8 cellular contexts compared by ENCODE assay signal in genomic region chr1:6603851-6604558, GRCh38. TPM values are rescaled to one million over a fixed set of nuclear protein-coding genes. Genes with fewer than 3 reads are reported as not detected.
A peak's percentile ranks its signal among the peaks of the same experiment; 100 is the strongest.
DNase-seq lines count a peak whose midpoint lies in the region; ATAC-seq and TF ChIP-seq lines count a peak whose summit lies in the region.

No MANE protein-coding gene starts in this region.

- H3K27ac Mint-ChIP-seq in stimulated activated naive CD8-positive, alpha-beta T cell treated with anti-CD3 and anti-CD28 coated beads, Interleukin-15, amount 100 ng/mL, for 72 hours, result peak overlapping the region; percentile 96 to 97

- peaks cover 44% of the 10 kb centered on the region for H3K4me1 ChIP-seq in DOHH2 (ENCODE audit: control insufficient read depth, low read length)
- H3K4me1 ChIP-seq in colonic mucosa, result peaks cover 5% of the 10 kb centered on the region
- H3K4me1 ChIP-seq in left lung, result peaks cover 23 to 41% of the 10 kb centered on the region in 2 donors

- H3K27me3 ChIP-seq in DOHH2 (ENCODE audit: control insufficient read depth, low read length) (peaks cover 43% of the 10 kb centered on the region), colonic mucosa (no peaks in the 10 kb centered on the region), left lung (no peaks in the 10 kb centered on the region)

- peak overlapping the region; percentile 93 for H3K4me2 ChIP-seq in DOHH2 (ENCODE audit: low read length)

- H3F3A ChIP-seq in DOHH2 (ENCODE audit: control insufficient read depth, insufficient read depth), result peaks cover 10% of the 10 kb centered on the region

- peak overlapping the region; percentile 83 to 85 for H3K4me3 Mint-ChIP-seq in stimulated activated naive CD8-positive, alpha-beta T cell treated with anti-CD3 and anti-CD28 coated beads, Interleukin-15, amount 100 ng/mL, for 72 hours

- intact Hi-C loops in colonic mucosa (cut with DNase I) (no loop called here), left lung (cut with DNase I) (no loop called here)

- peak; percentile 20 for ATAC-seq in left lung
- ATAC-seq in stimulated activated naive CD8-positive, alpha-beta T cell treated with anti-CD3 and anti-CD28 coated beads, Interleukin-15, amount 100 ng/mL, for 72 hours, result no peak
- no peak for ATAC-seq in HG02588 (IDR thresholded peaks at IDR 0.05; ENCODE audit: unreplicated experiment)

- H3K27ac ChIP-seq in DOHH2 (ENCODE audit: low read depth, low read length) (no peak overlapping the region), colonic mucosa (peak overlapping the region; percentile 94), left lung (peak overlapping the region; percentile 99)

- peak overlapping the region; percentile 80; the same call in 1 of the 2 replicates for H3K4me3 ChIP-seq in DOHH2 (ENCODE audit: low read length)
- peak overlapping the region; percentile 94 for H3K4me3 ChIP-seq in colonic mucosa
- H3K4me3 ChIP-seq in left lung, result peak overlapping the region; percentile 52 to 92

- H4K20me1 ChIP-seq in DOHH2 (ENCODE audit: control insufficient read depth, insufficient read depth, low read depth, low read length), result peaks cover 10% of the 10 kb centered on the region; the same call in 1 of the 2 replicates

- TF ChIP-seq CTCF in DOHH2 (IDR thresholded peaks at IDR 0.05; ENCODE audit: low read depth, low read length, poor library complexity, severe bottlenecking) (no peak), colonic mucosa (IDR thresholded peaks at IDR 0.05) (no peak), left lung (IDR thresholded peaks at IDR 0.05) (no peak), GM10266 (IDR thresholded peaks at IDR 0.05; ENCODE audit: control insufficient read depth, insufficient read depth, low read depth, missing control alignments) (no peak)

- H3K4me1 Mint-ChIP-seq in stimulated activated naive CD8-positive, alpha-beta T cell treated with anti-CD3 and anti-CD28 coated beads, Interleukin-15, amount 100 ng/mL, for 72 hours, result peaks cover 35% of the 10 kb centered on the region

- no peaks in the 10 kb centered on the region; the same call in 1 of the 2 replicates for H3K36me3 ChIP-seq in DOHH2 (ENCODE audit: control insufficient read depth, low read length)
- H3K36me3 ChIP-seq in colonic mucosa, result no peaks in the 10 kb centered on the region
- peaks cover 0 to 3% of the 10 kb centered on the region in 2 donors for H3K36me3 ChIP-seq in left lung

- H3K9me3 Mint-ChIP-seq in stimulated activated naive CD8-positive, alpha-beta T cell treated with anti-CD3 and anti-CD28 coated beads, Interleukin-15, amount 100 ng/mL, for 72 hours, result no peaks in the 10 kb centered on the region

- no peaks in the 10 kb centered on the region for H3K9me2 ChIP-seq in DOHH2 (replicated peaks; ENCODE audit: control insufficient read depth, low read length)

- H3K79me2 ChIP-seq in DOHH2 (ENCODE audit: control insufficient read depth, low read length), result peaks cover 25% of the 10 kb centered on the region

- H3K9me3 ChIP-seq in DOHH2 (ENCODE audit: control insufficient read depth, insufficient read depth, low read length) (no peaks in the 10 kb centered on the region), colonic mucosa (no peaks in the 10 kb centered on the region), left lung (no peaks in the 10 kb centered on the region)

- H3K27me3 Mint-ChIP-seq in stimulated activated naive CD8-positive, alpha-beta T cell treated with anti-CD3 and anti-CD28 coated beads, Interleukin-15, amount 100 ng/mL, for 72 hours, result no peaks in the 10 kb centered on the region

- peak overlapping the region; percentile 91 to 95 for H3K9ac ChIP-seq in colonic mucosa (ENCODE audit: low read depth in 2 of 2, low read length in 2 of 2)

- DNase-seq in colonic mucosa (no peak), left lung (peak; percentile 68 to 82), GM10266 (ENCODE audit: extremely low spot score) (no peak), NCI-H1694 treated with DMSO at 0.1 percent for 48 hours (lab: John Stamatoyannopoulos, UW) (no peak)
- no peak for DNase-seq in stimulated activated naive CD8-positive, alpha-beta T cell treated with anti-CD3 and anti-CD28 coated beads, Interleukin-15, amount 100 ng/mL, for 72 hours

TF ChIP-seq in PFSK-1, 5 proteins besides CTCF, POLR2A, EP300 and RAD21:
- TF ChIP-seq REST (IDR thresholded peaks at IDR 0.05; ENCODE audit: insufficient read depth in 1 of 2, low read depth in 2 of 2, low read length in 2 of 2) (no peak), POLR2AphosphoS5 (IDR thresholded peaks at IDR 0.05; ENCODE audit: low read depth, low read length) (peak; percentile 31; the same call in 1 of the 2 replicates), FOXP2 (optimal IDR thresholded peaks at IDR 0.05; ENCODE audit: borderline replicate concordance, extremely low read depth, extremely low read length, insufficient read depth) (no peak), SIN3A (IDR thresholded peaks at IDR 0.05; ENCODE audit: borderline replicate concordance, insufficient read depth, low read length) (no peak)
TF ChIP-seq in PFSK-1: peak in this region for 1.

RNA-seq across cellular contexts. Expression of gene KLHL21, which starts 1.3 kb away (rescaled TPM):
- 45.4 TPM for polyA plus RNA-seq in PFSK-1 (2012; ENCODE audit: insufficient read length, low read depth)
- total RNA-seq in colonic mucosa (1 to 10 TPM; 9.4 TPM), left lung (10 to 100 TPM; 20.6 to 29.2 TPM)

RNA-seq across cellular contexts. Expression of gene PHF13, which starts 9.5 kb away (rescaled TPM):
- 12.5 TPM for polyA plus RNA-seq in PFSK-1 (2012; ENCODE audit: insufficient read length, low read depth)
- total RNA-seq in colonic mucosa (10 to 100 TPM in 1 of 2 donors, 1 to 10 TPM in 1; 8.0 to 13.4 TPM), left lung (10 to 100 TPM; 11.1 to 12.2 TPM)

RNA-seq across cellular contexts. Expression of gene THAP3, which starts 20.7 kb away (rescaled TPM):
- 48.1 TPM for polyA plus RNA-seq in PFSK-1 (2012; ENCODE audit: insufficient read length, low read depth)
- total RNA-seq in colonic mucosa (10 to 100 TPM in 1 of 2 donors, 1 to 10 TPM in 1; 9.1 to 18.2 TPM), left lung (10 to 100 TPM; 14.5 to 16.5 TPM)

RNA-seq across cellular contexts. Expression of gene ZBTB48, which starts 24.2 kb away (rescaled TPM):
- polyA plus RNA-seq in PFSK-1 (2012; ENCODE audit: insufficient read length, low read depth), result 40.6 TPM
- total RNA-seq in colonic mucosa (10 to 100 TPM; 37.0 to 44.5 TPM), left lung (10 to 100 TPM; 24.7 to 34.5 TPM)

RNA-seq across cellular contexts. Expression of gene TAS1R1, which starts 48.9 kb away (rescaled TPM):
- not detected for polyA plus RNA-seq in PFSK-1 (2012; ENCODE audit: insufficient read length, low read depth)
- not detected for total RNA-seq in colonic mucosa
- total RNA-seq in left lung, result not detected

Comparison
In these comparisons a context has a peak if more than half of its experiments do, and no peak if none do; other contexts are left out.
1. DNase-seq: peak in left lung (2 of 2); none in colonic mucosa (single experiment), stimulated activated naive CD8-positive, alpha-beta T cell treated with anti-CD3 and anti-CD28 coated beads, Interleukin-15, amount 100 ng/mL, for 72 hours (0 of 2), GM10266 (single experiment) and NCI-H1694 treated with DMSO at 0.1 percent for 48 hours (single experiment).
2. Peak in every context shown above with its lines, with median percentiles within 50 percentile points of each other: H3K4me3 ChIP-seq.